15 cellular contexts compared by ENCODE assay signal in the genomic region with DNA sequence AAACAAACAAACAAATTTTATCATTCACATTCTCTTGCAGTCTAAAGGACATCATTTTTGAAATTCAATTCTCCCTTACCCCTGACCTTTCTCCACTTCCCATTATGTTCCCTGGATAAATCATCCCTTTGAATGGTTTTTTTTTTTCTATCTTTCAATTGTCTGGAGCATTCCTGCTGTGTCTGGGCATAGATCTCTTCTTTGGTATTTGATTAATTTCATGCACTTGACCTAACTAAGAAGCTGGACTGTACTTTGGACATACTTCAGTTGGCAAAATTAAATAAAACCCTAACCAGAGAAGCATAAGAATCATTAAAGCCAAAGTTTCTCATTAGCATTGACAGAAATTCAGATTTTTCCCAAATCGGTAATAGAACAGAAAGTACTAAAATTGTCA.
"Had no signal": no experiment of that assay in that cellular context is flagged by ENCODE, and none has a peak within 500 bp of the region (broad histone marks: within the 10 kb centered on the region; RNA-seq: fewer than 3 reads in every experiment).

No MANE protein-coding gene starts in this region.

- H3K4me1 ChIP-seq: esophagus muscularis mucosa, gastrocnemius medialis, parathyroid adenoma, right atrium auricular region had no signal

- H3K4me3 Mint-ChIP-seq: natural killer cell, type B pancreatic cell had no signal

- H3K36me3 Mint-ChIP-seq: natural killer cell, type B pancreatic cell had no signal

- H3K27ac ChIP-seq: epithelial cell of prostate, esophagus muscularis mucosa, gastrocnemius medialis, parathyroid adenoma, right atrium auricular region had no signal

- DNase-seq: effector memory CD4-positive, alpha-beta T cell; gastrocnemius medialis; left colon; mammary epithelial cell; natural killer cell; occipital lobe; small intestine; stimulated activated CD4-positive, alpha-beta T cell treated with anti-CD3 and anti-CD28 coated beads, Interleukin-12 subunit alpha, Interleukin-12 subunit beta, amount 100 ng/mL, for 4 hours; stimulated activated CD4-positive, alpha-beta T cell treated with anti-CD3 and anti-CD28 coated beads, Interleukin-2, amount 100 ng/mL, for 48 hours; stimulated activated naive CD4-positive, alpha-beta T cell treated with Interleukin-2 at 50 U/mL for 16 hours had no signal

- H3K4me3 ChIP-seq: esophagus muscularis mucosa, gastrocnemius medialis, right atrium auricular region had no signal

- H3K27me3 ChIP-seq: esophagus muscularis mucosa, gastrocnemius medialis, right atrium auricular region had no signal

- H3K9me3 ChIP-seq: esophagus muscularis mucosa, gastrocnemius medialis, right atrium auricular region had no signal

- H3K36me3 ChIP-seq: esophagus muscularis mucosa, gastrocnemius medialis, right atrium auricular region had no signal

- H3K27ac Mint-ChIP-seq: natural killer cell, type B pancreatic cell had no signal

- H3K4me1 Mint-ChIP-seq: natural killer cell had no signal
